2 cellular contexts compared by ENCODE assay signal in the genomic region with DNA sequence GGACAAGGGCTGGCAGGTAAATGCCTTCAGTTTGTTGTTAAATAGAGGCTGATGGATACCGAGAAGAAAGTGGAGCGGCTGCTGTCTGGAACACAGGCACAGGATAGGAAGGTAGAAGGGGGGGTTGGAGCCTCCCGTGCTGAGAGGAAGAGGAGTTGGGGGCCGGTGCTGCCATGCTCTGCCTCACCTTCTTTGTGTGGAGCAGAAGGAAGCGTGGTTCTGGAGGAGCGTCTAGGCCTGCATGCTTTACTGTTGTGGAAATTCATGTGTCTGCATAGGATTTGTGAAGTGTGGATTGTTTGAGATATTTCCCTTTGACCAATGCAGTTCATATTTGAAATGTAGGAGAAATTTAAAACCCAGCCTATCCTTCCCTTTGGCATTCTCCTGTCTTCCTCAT.
TF ChIP-seq lines count a peak whose summit lies in the region.

No MANE protein-coding gene starts in this region.

TF ChIP-seq in HepG2, 621 proteins besides CTCF, POLR2A, EP300 and RAD21:
- TF ChIP-seq RBM22 (optimal IDR thresholded peaks at IDR 0.05; ENCODE audit: low read length) = peak; percentile 66
- no peak for TF ChIP-seq ZNF337 (CRISPR knock-in tag; IDR thresholded peaks at IDR 0.05; ENCODE audit: borderline replicate concordance, low read depth)
- no peak for TF ChIP-seq SP140L (CRISPR knock-in tag; IDR thresholded peaks at IDR 0.05; ENCODE audit: borderline replicate concordance)
- TF ChIP-seq ERF (CRISPR knock-in tag; IDR thresholded peaks at IDR 0.05) = no peak

TF ChIP-seq in HEK293T, 16 proteins besides CTCF, POLR2A, EP300 and RAD21:
- TF ChIP-seq FOXM1 (IDR thresholded peaks at IDR 0.05; ENCODE audit: borderline replicate concordance) (no peak), CTBP1 (IDR thresholded peaks at IDR 0.05; ENCODE audit: borderline replicate concordance) (no peak), TARDBP (IDR thresholded peaks at IDR 0.05) (no peak), ARNT (IDR thresholded peaks at IDR 0.05) (no peak), BHLHE40 (IDR thresholded peaks at IDR 0.05; ENCODE audit: borderline replicate concordance) (no peak), FOXA1 (IDR thresholded peaks at IDR 0.05) (no peak), SP1 (IDR thresholded peaks at IDR 0.05) (no peak), NFRKB (IDR thresholded peaks at IDR 0.05) (no peak), ELF4 (IDR thresholded peaks at IDR 0.05) (no peak), LEF1 (IDR thresholded peaks at IDR 0.05; ENCODE audit: borderline replicate concordance) (no peak), SUZ12 (IDR thresholded peaks at IDR 0.05) (no peak), HDGF (IDR thresholded peaks at IDR 0.05; ENCODE audit: borderline replicate concordance) (no peak), FOXK2 (IDR thresholded peaks at IDR 0.05) (no peak), ZNF384 (IDR thresholded peaks at IDR 0.05) (no peak)
- TF ChIP-seq, protein P1, sequence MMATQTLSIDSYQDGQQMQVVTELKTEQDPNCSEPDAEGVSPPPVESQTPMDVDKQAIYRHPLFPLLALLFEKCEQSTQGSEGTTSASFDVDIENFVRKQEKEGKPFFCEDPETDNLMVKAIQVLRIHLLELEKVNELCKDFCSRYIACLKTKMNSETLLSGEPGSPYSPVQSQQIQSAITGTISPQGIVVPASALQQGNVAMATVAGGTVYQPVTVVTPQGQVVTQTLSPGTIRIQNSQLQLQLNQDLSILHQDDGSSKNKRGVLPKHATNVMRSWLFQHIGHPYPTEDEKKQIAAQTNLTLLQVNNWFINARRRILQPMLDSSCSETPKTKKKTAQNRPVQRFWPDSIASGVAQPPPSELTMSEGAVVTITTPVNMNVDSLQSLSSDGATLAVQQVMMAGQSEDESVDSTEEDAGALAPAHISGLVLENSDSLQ (IDR thresholded peaks at IDR 0.05) = no peak
